ENCODE assay signal across 13 cellular contexts in genomic region chr12:60977966-60978365, GRCh38.
DNase-seq lines count a peak whose midpoint lies in the region; ATAC-seq and TF ChIP-seq lines count a peak whose summit lies in the region.
"Had no signal": no experiment of that assay in that cellular context is flagged by ENCODE, and none has a peak within 500 bp of the region (broad histone marks: within the 10 kb centered on the region; RNA-seq: fewer than 3 reads in every experiment).

No MANE protein-coding gene starts in this region.

- H3K27me3 Mint-ChIP-seq in natural killer cell treated with Interleukin-12 subunit alpha and Interleukin-12 subunit beta and Interleukin-15 and Interleukin-18, amount 100 ng/mL, for 72 hours, result no peaks in the 10 kb centered on the region
- H3K27me3 Mint-ChIP-seq: activated CD4-positive, alpha-beta T cell treated with anti-CD3 and anti-CD28 coated beads for 36 hours; naive thymus-derived CD8-positive, alpha-beta T cell had no signal

- H4K8ac ChIP-seq in mesendoderm (ENCODE audit: low read depth, low read length), result no peak overlapping the region

- H3K4me3 ChIP-seq in WERI-Rb-1 (ENCODE audit: low read depth, low read length) (no peak overlapping the region), mesendoderm (ENCODE audit: low read length) (no peak overlapping the region), BE2C (ENCODE audit: low read depth, low read length) (no peak overlapping the region)
- H3K4me3 ChIP-seq: gastroesophageal sphincter had no signal

- peak; percentile 54 for TF ChIP-seq CTCF in WERI-Rb-1 (IDR thresholded peaks at IDR 0.05; ENCODE audit: low read depth, low read length)
- no peak for TF ChIP-seq CTCF in BE2C (IDR thresholded peaks at IDR 0.05; ENCODE audit: low read depth, low read length)

- H4K5ac ChIP-seq in mesendoderm (ENCODE audit: low read length), result no peak overlapping the region

- H3K36me3 Mint-ChIP-seq in natural killer cell treated with Interleukin-12 subunit alpha and Interleukin-12 subunit beta and Interleukin-15 and Interleukin-18, amount 100 ng/mL, for 72 hours, result peaks cover 4% of the 10 kb centered on the region
- H3K36me3 Mint-ChIP-seq: naive thymus-derived CD8-positive, alpha-beta T cell had no signal

- WGBS in mesendoderm (ENCODE audit: extremely low coverage, insufficient coverage, low lambda C conversion rate), result no CpG with 5 or more reads among the region's 3 CpGs

- in situ Hi-C loops in KBM-7 (cut with MboI; ENCODE audit: low pct_unique_long_range_greater_than_20kb, low sequenced_read_pairs), result no loop called here

- no peaks in the 10 kb centered on the region for H3K36me3 ChIP-seq in WERI-Rb-1
- no peaks in the 10 kb centered on the region for H3K36me3 ChIP-seq in mesendoderm (ENCODE audit: control insufficient read depth, insufficient read depth, low read length)
- no peaks in the 10 kb centered on the region for H3K36me3 ChIP-seq in BE2C
- H3K36me3 ChIP-seq: gastroesophageal sphincter had no signal

- H3K4ac ChIP-seq in mesendoderm (ENCODE audit: low read depth, low read length), result no peak overlapping the region

- no peaks in the 10 kb centered on the region for H3K79me2 ChIP-seq in mesendoderm (ENCODE audit: control insufficient read depth, insufficient read depth, low read length)

- no peak overlapping the region for H3K9ac ChIP-seq in mesendoderm (ENCODE audit: low read length)

- H3K27ac Mint-ChIP-seq in natural killer cell treated with Interleukin-12 subunit alpha and Interleukin-12 subunit beta and Interleukin-15 and Interleukin-18, amount 100 ng/mL, for 72 hours, result no peak overlapping the region
- H3K27ac Mint-ChIP-seq: activated CD4-positive, alpha-beta T cell treated with anti-CD3 and anti-CD28 coated beads for 36 hours; naive thymus-derived CD8-positive, alpha-beta T cell had no signal

- no peak overlapping the region for H3K23ac ChIP-seq in mesendoderm (ENCODE audit: low read length)

- H2BK15ac ChIP-seq in mesendoderm (replicated peaks; ENCODE audit: low read depth), result no peak overlapping the region

- peak; percentile 2 for DNase-seq in DMS114 treated with DMSO at 0.1 percent for 48 hours (lab: John Stamatoyannopoulos, UW; ENCODE audit: unreplicated experiment)
- peak; percentile 1 for DNase-seq in KBM-7
- DNase-seq in WERI-Rb-1, result peak; percentile 28
- DNase-seq in mesendoderm, result peak; percentile 64
- DNase-seq in BE2C, result no peak
- no peak for DNase-seq in AG08396 (ENCODE audit: low spot score)
- DNase-seq in natural killer cell treated with Interleukin-12 subunit alpha and Interleukin-12 subunit beta and Interleukin-15 and Interleukin-18, amount 100 ng/mL, for 72 hours (ENCODE audit: low spot score), result no peak
- DNase-seq: activated CD4-positive, alpha-beta T cell treated with anti-CD3 and anti-CD28 coated beads for 36 hours; effector CD8-positive, alpha-beta T cell; naive thymus-derived CD8-positive, alpha-beta T cell; NCI-H510A treated with DMSO at 0.1 percent for 48 hours had no signal

- ATAC-seq in GM21737 (IDR thresholded peaks at IDR 0.05; ENCODE audit: unreplicated experiment), result no peak
- ATAC-seq in natural killer cell treated with Interleukin-12 subunit alpha and Interleukin-12 subunit beta and Interleukin-15 and Interleukin-18, amount 100 ng/mL, for 72 hours, result no peak
- ATAC-seq: activated CD4-positive, alpha-beta T cell treated with anti-CD3 and anti-CD28 coated beads for 36 hours; gastroesophageal sphincter; naive thymus-derived CD8-positive, alpha-beta T cell had no signal

- peaks cover 19% of the 10 kb centered on the region for H3K9me3 Mint-ChIP-seq in natural killer cell treated with Interleukin-12 subunit alpha and Interleukin-12 subunit beta and Interleukin-15 and Interleukin-18, amount 100 ng/mL, for 72 hours

- no peak overlapping the region for H2BK120ac ChIP-seq in mesendoderm (ENCODE audit: low read depth, low read length)

- no peaks in the 10 kb centered on the region for H3K27me3 ChIP-seq in WERI-Rb-1 (ENCODE audit: insufficient read depth, low read depth, severe bottlenecking)
- no peaks in the 10 kb centered on the region for H3K27me3 ChIP-seq in mesendoderm (ENCODE audit: insufficient read depth, low read length, poor library complexity)
- no peaks in the 10 kb centered on the region for H3K27me3 ChIP-seq in BE2C
- H3K27me3 ChIP-seq: gastroesophageal sphincter had no signal

- H3K56ac ChIP-seq in mesendoderm (ENCODE audit: low read length), result peak overlapping the region; percentile 19

- H3K27ac ChIP-seq in WERI-Rb-1, result no peak overlapping the region
- H3K27ac ChIP-seq in mesendoderm (ENCODE audit: low read depth, low read length), result peak overlapping the region; percentile 55
- H3K27ac ChIP-seq: gastroesophageal sphincter had no signal

- H2AK5ac ChIP-seq in mesendoderm (ENCODE audit: low read length), result no peak overlapping the region

- peak overlapping the region; percentile 28 for H2BK5ac ChIP-seq in mesendoderm (ENCODE audit: low read length)

- H3K4me1 ChIP-seq in mesendoderm (ENCODE audit: control insufficient read depth, low read depth, low read length), result peaks cover 3% of the 10 kb centered on the region
- no peaks in the 10 kb centered on the region for H3K4me1 ChIP-seq in BE2C
- H3K4me1 ChIP-seq: gastroesophageal sphincter had no signal

- H3K79me1 ChIP-seq in mesendoderm (ENCODE audit: low read length), result no peaks in the 10 kb centered on the region

- H3K18ac ChIP-seq in mesendoderm (ENCODE audit: low read length), result peak overlapping the region; percentile 95

- no peaks in the 10 kb centered on the region for H3K4me1 Mint-ChIP-seq in natural killer cell treated with Interleukin-12 subunit alpha and Interleukin-12 subunit beta and Interleukin-15 and Interleukin-18, amount 100 ng/mL, for 72 hours (ENCODE audit: low read depth in 2 of 2)
- H3K4me1 Mint-ChIP-seq: activated CD4-positive, alpha-beta T cell treated with anti-CD3 and anti-CD28 coated beads for 36 hours; naive thymus-derived CD8-positive, alpha-beta T cell had no signal

- H3K9me3 ChIP-seq in WERI-Rb-1 (ENCODE audit: severe bottlenecking) (no peaks in the 10 kb centered on the region), BE2C (no peaks in the 10 kb centered on the region)
- H3K9me3 ChIP-seq: gastroesophageal sphincter had no signal

- no peak overlapping the region for H3K4me2 ChIP-seq in mesendoderm (ENCODE audit: low read length)

- H3K4me3 Mint-ChIP-seq in natural killer cell treated with Interleukin-12 subunit alpha and Interleukin-12 subunit beta and Interleukin-15 and Interleukin-18, amount 100 ng/mL, for 72 hours, result no peak overlapping the region
- H3K4me3 Mint-ChIP-seq: activated CD4-positive, alpha-beta T cell treated with anti-CD3 and anti-CD28 coated beads for 36 hours; naive thymus-derived CD8-positive, alpha-beta T cell had no signal

Comparison
In these comparisons a context has a peak if more than half of its experiments do, and no peak if none do; other contexts are left out.
1. DNase-seq: peak in DMS114 treated with DMSO at 0.1 percent for 48 hours (single experiment), KBM-7 (single experiment), WERI-Rb-1 (single experiment) and mesendoderm (single experiment); none in BE2C (single experiment), AG08396 (single experiment) and natural killer cell treated with Interleukin-12 subunit alpha and Interleukin-12 subunit beta and Interleukin-15 and Interleukin-18, amount 100 ng/mL, for 72 hours (single experiment).